8 cellular contexts compared by ENCODE assay signal in the genomic region with DNA sequence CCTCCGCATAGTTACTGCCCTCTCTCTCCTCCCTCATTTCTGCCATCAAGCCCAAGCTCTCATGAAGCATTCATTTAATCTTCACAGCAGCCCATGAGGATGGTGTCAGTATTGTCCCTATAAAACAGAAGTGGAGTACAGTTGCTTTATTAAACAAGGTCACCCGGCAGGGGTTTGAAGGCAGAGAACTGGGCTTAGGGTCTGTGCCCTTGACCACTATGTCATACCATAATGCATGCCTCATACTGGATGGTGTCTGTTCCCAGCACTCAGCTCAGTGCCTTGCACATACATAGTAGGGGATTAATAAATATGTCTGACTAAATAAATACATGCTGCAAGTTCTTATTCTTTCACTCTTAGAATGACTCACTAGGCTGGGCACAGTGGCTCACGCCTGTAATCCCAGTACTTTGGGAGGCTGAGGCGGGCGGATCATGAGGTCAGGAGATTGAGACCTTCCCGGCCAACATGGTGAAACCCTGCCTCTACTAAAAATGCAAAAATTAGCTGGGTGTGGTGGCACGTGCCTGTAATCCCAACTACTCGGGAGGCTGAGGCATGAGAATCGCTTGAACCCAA. TPM values are rescaled to one million over a fixed set of nuclear protein-coding genes. Genes with fewer than 3 reads are reported as not detected.
DNase-seq lines count a peak whose midpoint lies in the region; ATAC-seq and TF ChIP-seq lines count a peak whose summit lies in the region.
"Not testable (repeated sequence)": the region's sequence is repeated elsewhere in the genome, so short reads cannot be mapped to it uniquely, and the experiment has no call there.

No MANE protein-coding gene starts in this region.

- H3K4me1 Mint-ChIP-seq in activated CD4-positive, alpha-beta T cell treated with anti-CD3 and anti-CD28 coated beads, Interleukin-2, amount 10 ng/mL, durations not matched to agents 7 days and 5 days, result peaks cover 57% of the 10 kb centered on the region
- peaks cover 24% of the 10 kb centered on the region for H3K4me1 Mint-ChIP-seq in chondrocyte (ENCODE audit: low read depth)

- H3K9me3 Mint-ChIP-seq in activated CD4-positive, alpha-beta T cell treated with anti-CD3 and anti-CD28 coated beads, Interleukin-2, amount 10 ng/mL, durations not matched to agents 7 days and 5 days; chondrocyte (ENCODE audit: low read depth): not testable (repeated sequence)

- peak overlapping the region; percentile 58 for H2AFZ ChIP-seq in DND-41 (ENCODE audit: low read depth, low read length)
- peak overlapping the region; percentile 91 for H2AFZ ChIP-seq in Karpas-422 (ENCODE audit: low read length)

- H3K36me3 Mint-ChIP-seq in activated CD4-positive, alpha-beta T cell treated with anti-CD3 and anti-CD28 coated beads, Interleukin-2, amount 10 ng/mL, durations not matched to agents 7 days and 5 days (ENCODE audit: low read depth); chondrocyte (ENCODE audit: low read depth): not testable (repeated sequence)

- ATAC-seq in DND-41 (ENCODE audit: insufficient read depth, low read depth) (peak; percentile 52; the same call in 2 of the 3 replicates), GM19467 (IDR thresholded peaks at IDR 0.05; ENCODE audit: unreplicated experiment) (peak; percentile 27), HG02970 (IDR thresholded peaks at IDR 0.05; ENCODE audit: low FRiP score, unreplicated experiment) (peak; percentile 30), left colon (peak; percentile 33)

- H3K27ac ChIP-seq in DND-41 (ENCODE audit: low read length) (peak overlapping the region; percentile 79), Karpas-422 (ENCODE audit: low read length) (peak overlapping the region; percentile 46)

- H3K27me3 Mint-ChIP-seq in activated CD4-positive, alpha-beta T cell treated with anti-CD3 and anti-CD28 coated beads, Interleukin-2, amount 10 ng/mL, durations not matched to agents 7 days and 5 days; chondrocyte (ENCODE audit: low read depth): not testable (repeated sequence)

- H3K36me3 ChIP-seq in DND-41 (ENCODE audit: insufficient read depth, low read length); Karpas-422 (ENCODE audit: insufficient read depth, low read length): not testable (repeated sequence)

- POLR2A ChIA-PET in activated CD4-positive, alpha-beta T cell treated with anti-CD3 and anti-CD28 coated beads, Interleukin-2, amount 10 ng/mL, durations not matched to agents 7 days and 5 days (lab: Charles Lee), result interaction anchor here (0.6 to 1.7 kb wide), 3 partner anchors 11 to 48 kb away, joined by 3 to 13 read pairs (median 4); a partner anchor contains a TSS

- H3K9ac ChIP-seq in DND-41 (ENCODE audit: low read depth, low read length) (peak overlapping the region; percentile 41), Karpas-422 (ENCODE audit: low read length) (peak overlapping the region; percentile 58)

- intact Hi-C loops in left colon (cut with DNase I, micrococcal nuclease), result not testable (repeated sequence)

- H3K4me2 ChIP-seq in DND-41 (ENCODE audit: insufficient read depth, low read length) (peak overlapping the region; percentile 67), Karpas-422 (ENCODE audit: low read depth, low read length, poor library complexity, severe bottlenecking) (peak overlapping the region; percentile 68)

- peak overlapping the region in 1 of 2 experiments; percentile 52; a peak in 2 of 4 replicates for H3K4me3 ChIP-seq in DND-41 (ENCODE audit: low read depth in 1 of 2, low read length in 2 of 2)
- H3K4me3 ChIP-seq in Karpas-422 (ENCODE audit: low read length), result peak overlapping the region; percentile 44

- H3K4me3 Mint-ChIP-seq in activated CD4-positive, alpha-beta T cell treated with anti-CD3 and anti-CD28 coated beads, Interleukin-2, amount 10 ng/mL, durations not matched to agents 7 days and 5 days, result peak overlapping the region; percentile 64
- peak overlapping the region; percentile 36 for H3K4me3 Mint-ChIP-seq in chondrocyte (ENCODE audit: unreplicated experiment)

- DNase-seq in DND-41; Karpas-422; chondrocyte (ENCODE audit: low spot score); left colon: not testable (repeated sequence)
- DNase-seq in activated CD4-positive, alpha-beta T cell treated with anti-CD3 and anti-CD28 coated beads, Interleukin-2, amount 10 ng/mL, durations not matched to agents 7 days and 5 days, result peak; percentile 24
- peak; percentile 50 for DNase-seq in stimulated activated CD4-positive, alpha-beta T cell treated with anti-CD3 and anti-CD28 coated beads, Interleukin-15, amount 100 ng/mL, for 24 hours

- CTCF ChIA-PET in activated CD4-positive, alpha-beta T cell treated with anti-CD3 and anti-CD28 coated beads, Interleukin-2, amount 10 ng/mL, durations not matched to agents 7 days and 5 days (lab: Charles Lee), result interaction anchor here (0.6 to 6.3 kb wide), 13 partner anchors 9 to 1890 kb away, joined by 3 to 53 read pairs (median 4); a partner anchor contains a TSS

- TF ChIP-seq CTCF in DND-41 (IDR thresholded peaks at IDR 0.05; ENCODE audit: borderline replicate concordance, extremely low read depth, low read length, poor library complexity, severe bottlenecking); chondrocyte (IDR thresholded peaks at IDR 0.05): not testable (repeated sequence)

- not testable (repeated sequence) for H3K27me3 ChIP-seq in DND-41 (ENCODE audit: insufficient read depth, low read length, poor library complexity); Karpas-422 (ENCODE audit: low read length)

- H3K4me1 ChIP-seq in DND-41 (ENCODE audit: insufficient read depth, low read length) (peaks cover 28% of the 10 kb centered on the region), Karpas-422 (ENCODE audit: low read length) (peaks cover 18% of the 10 kb centered on the region)

- not testable (repeated sequence) for H3K9me3 ChIP-seq in DND-41 (ENCODE audit: insufficient read depth, low read length, severe bottlenecking); Karpas-422 (ENCODE audit: low read length)

- H3K27ac Mint-ChIP-seq in activated CD4-positive, alpha-beta T cell treated with anti-CD3 and anti-CD28 coated beads, Interleukin-2, amount 10 ng/mL, durations not matched to agents 7 days and 5 days, result peak overlapping the region; percentile 96
- H3K27ac Mint-ChIP-seq in chondrocyte (ENCODE audit: unreplicated experiment), result peak overlapping the region; percentile 83

- not testable (repeated sequence) for H3K79me2 ChIP-seq in DND-41 (ENCODE audit: insufficient read depth, low read length); Karpas-422 (ENCODE audit: low read length)

- not testable (repeated sequence) for H4K20me1 ChIP-seq in DND-41 (ENCODE audit: insufficient read depth, low read length); Karpas-422 (ENCODE audit: insufficient read depth, low read depth, low read length)

- not testable (repeated sequence) for H3K9me2 ChIP-seq in Karpas-422 (replicated peaks; ENCODE audit: insufficient read depth, low read length)

RNA-seq across cellular contexts. Expression of a gene that starts 12.8 kb away (rescaled TPM):
- 15.5 and 18.0 TPM in 2 replicates for total RNA-seq in Karpas-422 (2014; rRNA removed; shearing (Covaris generic); ENCODE audit: low replicate concordance)
- total RNA-seq in activated CD4-positive, alpha-beta T cell treated with anti-CD3 and anti-CD28 coated beads, Interleukin-2, amount 10 ng/mL, durations not matched to agents 7 days and 5 days, result 10 to 100 TPM; 44.3 to 51.9 TPM
- total RNA-seq in chondrocyte, result 30.6 to 31.5 TPM (median 30.6 TPM) in 3 replicates
- 10 to 100 TPM; 24.3 to 29.7 TPM for total RNA-seq in left colon

RNA-seq across cellular contexts. Expression of a gene that starts 19.6 kb away (rescaled TPM):
- total RNA-seq in Karpas-422 (2014; rRNA removed; shearing (Covaris generic); ENCODE audit: low replicate concordance), result 82.3 and 116 TPM in 2 replicates
- 100 to 1,000 TPM; 110 to 119 TPM for total RNA-seq in activated CD4-positive, alpha-beta T cell treated with anti-CD3 and anti-CD28 coated beads, Interleukin-2, amount 10 ng/mL, durations not matched to agents 7 days and 5 days
- 175 to 198 TPM (median 195 TPM) in 3 replicates for total RNA-seq in chondrocyte
- 100 to 1,000 TPM; 128 to 130 TPM for total RNA-seq in left colon
